In genomic region chr2:65393743-65394422, GRCh38 we compare ENCODE assay signal across 1 cellular context.
TF ChIP-seq lines count a peak whose summit lies in the region.

No MANE protein-coding gene starts in this region.

TF ChIP-seq in GM12878, 131 proteins besides CTCF, POLR2A, EP300 and RAD21 (continued from another document):
- no peak for TF ChIP-seq E2F8 (IDR thresholded peaks at IDR 0.05; ENCODE audit: low read depth, partially characterized antibody)
- peak; percentile 80 for TF ChIP-seq RUNX3 (IDR thresholded peaks at IDR 0.05; ENCODE audit: low read length)
- TF ChIP-seq WRNIP1 (IDR thresholded peaks at IDR 0.05; ENCODE audit: borderline replicate concordance, low read depth, low read length), result no peak
- peak; percentile 52; the same call in 1 of the 2 replicates for TF ChIP-seq NFIC (IDR thresholded peaks at IDR 0.05; ENCODE audit: low read depth, low read length)
- no peak for TF ChIP-seq FOS (IDR thresholded peaks at IDR 0.05; ENCODE audit: borderline replicate concordance, extremely low read depth, insufficient read length)
- TF ChIP-seq MEF2A (IDR thresholded peaks at IDR 0.05; ENCODE audit: insufficient read depth, low read depth, low read length), result peak; percentile 78; the same call in 1 of the 2 replicates
- no peak for TF ChIP-seq MYC (IDR thresholded peaks at IDR 0.05; ENCODE audit: insufficient read depth, insufficient read length, insufficient replicate concordance, low read length, severe bottlenecking)
